9 cellular contexts compared by ENCODE assay signal in the genomic region with DNA sequence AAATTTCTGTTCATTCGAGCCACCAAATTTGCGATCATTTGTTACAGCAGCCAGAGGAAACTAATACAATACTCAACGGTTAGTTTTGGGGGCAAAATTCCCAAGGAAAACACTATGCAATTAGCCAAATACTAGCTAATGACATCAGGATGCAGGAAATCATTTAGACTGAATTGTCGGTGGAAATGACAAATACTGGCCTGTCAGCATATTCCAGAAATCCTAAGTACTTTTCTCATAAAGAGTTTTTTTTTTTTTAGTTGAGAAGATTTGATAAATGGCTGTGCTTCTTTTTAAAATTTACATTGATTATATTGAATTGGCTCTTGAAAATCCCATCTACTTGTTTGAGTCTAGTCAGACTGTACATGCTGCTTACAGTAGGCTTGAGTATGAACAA.
"Had no signal": no experiment of that assay in that cellular context is flagged by ENCODE, and none has a peak within 500 bp of the region (broad histone marks: within the 10 kb centered on the region; RNA-seq: fewer than 3 reads in every experiment).

No MANE protein-coding gene starts in this region.

- DNase-seq: GM23248, GOT3, H7, HFFc6, KG1 had no signal

- H3K4me1 ChIP-seq: HAP-1 had no signal

- H3K4me3 Mint-ChIP-seq: HFFc6, IgD-negative memory B cell had no signal

- H3K4me1 Mint-ChIP-seq: IgD-negative memory B cell had no signal

- H3K27ac Mint-ChIP-seq: HFFc6 had no signal

- H2AFZ ChIP-seq: GM23248 had no signal

- H3K9me3 ChIP-seq: HAP-1 had no signal

- H3K27me3 Mint-ChIP-seq: IgD-negative memory B cell had no signal

- ATAC-seq: HCT116 had no signal

- H3K36me3 Mint-ChIP-seq: IgD-negative memory B cell had no signal

- H3K4me3 ChIP-seq: GM23248, HAP-1 had no signal

- H3K27ac ChIP-seq: GM23248, HL-60 had no signal

- H3K9ac ChIP-seq: GM23248 had no signal

- H3K36me3 ChIP-seq: HAP-1 had no signal
